In the genomic region with DNA sequence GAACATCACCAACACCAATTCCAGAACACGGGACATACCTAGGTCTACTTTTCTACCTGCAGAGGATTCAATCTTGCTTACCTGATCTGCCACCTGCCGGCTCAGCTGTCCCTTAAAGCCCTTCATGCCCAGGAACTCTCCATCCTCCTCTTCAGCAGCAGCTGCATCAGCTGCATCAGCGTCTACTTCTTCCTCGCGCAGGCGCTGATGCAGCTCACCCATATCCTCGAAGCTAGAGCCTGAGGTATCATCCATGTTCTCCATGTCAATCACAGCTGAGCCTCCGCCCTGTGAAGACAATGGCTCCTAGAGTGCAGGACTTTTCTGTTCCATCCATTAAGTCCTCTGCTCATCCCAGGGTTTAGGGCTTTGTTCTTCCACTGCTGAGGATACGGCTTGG, we compare ENCODE assay signal across 10 cellular contexts. TPM values are rescaled to one million over a fixed set of nuclear protein-coding genes. Genes with fewer than 3 reads are reported as not detected.
A peak's percentile ranks its signal among the peaks of the same experiment; 100 is the strongest.
DNase-seq lines count a peak whose midpoint lies in the region; ATAC-seq, FAIRE-seq and TF ChIP-seq lines count a peak whose summit lies in the region.
"Had no signal": no experiment of that assay in that cellular context is flagged by ENCODE, and none has a peak within 500 bp of the region (broad histone marks: within the 10 kb centered on the region; RNA-seq: fewer than 3 reads in every experiment).

No MANE protein-coding gene starts in this region.

- TF ChIP-seq CTCF in GM12865 (IDR thresholded peaks at IDR 0.05; ENCODE audit: insufficient read depth, low read depth, low read length, missing control alignments), result no peak
- no peak for TF ChIP-seq CTCF in Peyer's patch (IDR thresholded peaks at IDR 0.05)
- TF ChIP-seq CTCF in D721Med (IDR thresholded peaks at IDR 0.05; ENCODE audit: insufficient read depth, missing control alignments), result no peak

- H3K36me3 Mint-ChIP-seq in activated CD4-positive, alpha-beta memory T cell treated with anti-CD3 and anti-CD28 coated beads, Interleukin-2, amount 10 ng/mL, durations not matched to agents 7 days and 5 days (ENCODE audit: low read depth), result peaks cover 43% of the 10 kb centered on the region

- 63% methylated on average over 9 of the region's 9 CpGs for WGBS in right cardiac atrium

- no peaks in the 10 kb centered on the region for H3K27me3 Mint-ChIP-seq in activated CD4-positive, alpha-beta memory T cell treated with anti-CD3 and anti-CD28 coated beads, Interleukin-2, amount 10 ng/mL, durations not matched to agents 7 days and 5 days
- H3K27me3 Mint-ChIP-seq: activated naive CD8-positive, alpha-beta T cell treated with anti-CD3 and anti-CD28 coated beads, Interleukin-2, amount 10 ng/mL, durations not matched to agents 7 days and 5 days; stimulated activated naive CD8-positive, alpha-beta T cell treated with anti-CD3 and anti-CD28 coated beads, Interleukin-15, Interleukin-2, amounts not matched to agents 100 ng/mL and 50 ng/mL, for 24 hours had no signal

- POLR2A ChIA-PET in activated CD4-positive, alpha-beta memory T cell treated with anti-CD3 and anti-CD28 coated beads, Interleukin-2, amount 10 ng/mL, durations not matched to agents 7 days and 5 days (lab: Charles Lee), result interaction anchor here (1.5 to 2.9 kb wide), 5 partner anchors 9 to 503 kb away, joined by 4 to 31 read pairs (median 8); a partner anchor contains a TSS

- H3K9me3 Mint-ChIP-seq in activated CD4-positive, alpha-beta memory T cell treated with anti-CD3 and anti-CD28 coated beads, Interleukin-2, amount 10 ng/mL, durations not matched to agents 7 days and 5 days, result no peaks in the 10 kb centered on the region
- H3K9me3 Mint-ChIP-seq: activated naive CD8-positive, alpha-beta T cell treated with anti-CD3 and anti-CD28 coated beads, Interleukin-2, amount 10 ng/mL, durations not matched to agents 7 days and 5 days; stimulated activated naive CD8-positive, alpha-beta T cell treated with anti-CD3 and anti-CD28 coated beads, Interleukin-15, Interleukin-2, amounts not matched to agents 100 ng/mL and 50 ng/mL, for 24 hours had no signal

- TF ChIP-seq POLR2A in Peyer's patch (IDR thresholded peaks at IDR 0.05), result no peak

- DNase-seq in GM12865 (ENCODE audit: low read depth) (no peak), Peyer's patch (no peak), right cardiac atrium (no peak), NCI-H1694 (lab: John Stamatoyannopoulos, UW) (no peak), D721Med (ENCODE audit: insufficient read length, low spot score) (no peak)
- no peak for DNase-seq in activated CD8-positive, alpha-beta memory T cell treated with anti-CD3 and anti-CD28 coated beads for 24 hours
- DNase-seq in activated CD4-positive, alpha-beta memory T cell treated with anti-CD3 and anti-CD28 coated beads, Interleukin-2, amount 10 ng/mL, durations not matched to agents 7 days and 5 days, result no peak
- DNase-seq: activated naive CD8-positive, alpha-beta T cell treated with anti-CD3 and anti-CD28 coated beads, Interleukin-2, amount 10 ng/mL, durations not matched to agents 7 days and 5 days had no signal

- CTCF ChIA-PET in activated CD4-positive, alpha-beta memory T cell treated with anti-CD3 and anti-CD28 coated beads, Interleukin-2, amount 10 ng/mL, durations not matched to agents 7 days and 5 days (lab: Charles Lee), result interaction anchor here (0.6 to 7.2 kb wide), 2 partner anchors 9 to 41 kb away, joined by 3 to 43 read pairs; no protein-coding TSS in a partner anchor

- no peaks in the 10 kb centered on the region for H3K9me3 ChIP-seq in Peyer's patch
- H3K9me3 ChIP-seq in right cardiac atrium (ENCODE audit: control insufficient read depth, low read length), result no peaks in the 10 kb centered on the region
- no peaks in the 10 kb centered on the region for H3K9me3 ChIP-seq in skeletal muscle tissue (ENCODE audit: control insufficient read depth in 3 of 3, low read length in 3 of 3)

- H3K27ac Mint-ChIP-seq in activated CD4-positive, alpha-beta memory T cell treated with anti-CD3 and anti-CD28 coated beads, Interleukin-2, amount 10 ng/mL, durations not matched to agents 7 days and 5 days, result no peak overlapping the region

- FAIRE-seq in D721Med (lab: Jason Lieb, UNC), result no peak

- peak overlapping the region; percentile 93 for H3K4me3 ChIP-seq in GM12865 (ENCODE audit: low read depth, low read length)
- H3K4me3 ChIP-seq in Peyer's patch, result peak overlapping the region; percentile 62 to 87 (median 78)
- H3K4me3 ChIP-seq in right cardiac atrium (ENCODE audit: low read length), result peak overlapping the region; percentile 84
- peak overlapping the region; percentile 87 to 100 (median 97) for H3K4me3 ChIP-seq in skeletal muscle tissue (ENCODE audit: low read length in 3 of 3)

- intact Hi-C loops in right cardiac atrium (cut with DNase I), result no loop called here

- H3K27ac ChIP-seq in Peyer's patch (peak overlapping the region in 3 of 4 donors; percentile 72 to 88 (median 85)), right cardiac atrium (ENCODE audit: low read length) (no peak overlapping the region), skeletal muscle tissue (ENCODE audit: low read depth, low read length) (peak overlapping the region; percentile 86)

- peaks cover 0 to 58% (median 0%) of the 10 kb centered on the region in 3 donors for H3K36me3 ChIP-seq in Peyer's patch
- H3K36me3 ChIP-seq in skeletal muscle tissue (ENCODE audit: control insufficient read depth in 3 of 3, insufficient read depth in 3 of 3, low read length in 3 of 3), result peaks cover 54 to 62% (median 54%) of the 10 kb centered on the region in 3 donors

- peak overlapping the region; percentile 94 to 95 (median 95) for H3K9ac ChIP-seq in skeletal muscle tissue (ENCODE audit: low read depth in 1 of 3, low read length in 3 of 3)

- H3K4me3 Mint-ChIP-seq in activated CD4-positive, alpha-beta memory T cell treated with anti-CD3 and anti-CD28 coated beads, Interleukin-2, amount 10 ng/mL, durations not matched to agents 7 days and 5 days, result no peak overlapping the region
- H3K4me3 Mint-ChIP-seq: activated naive CD8-positive, alpha-beta T cell treated with anti-CD3 and anti-CD28 coated beads, Interleukin-2, amount 10 ng/mL, durations not matched to agents 7 days and 5 days; stimulated activated naive CD8-positive, alpha-beta T cell treated with anti-CD3 and anti-CD28 coated beads, Interleukin-15, Interleukin-2, amounts not matched to agents 100 ng/mL and 50 ng/mL, for 24 hours had no signal

- H3K27me3 ChIP-seq in Peyer's patch (no peaks in the 10 kb centered on the region), right cardiac atrium (ENCODE audit: control insufficient read depth, insufficient read depth) (no peaks in the 10 kb centered on the region), skeletal muscle tissue (ENCODE audit: control insufficient read depth in 3 of 3, insufficient read depth in 3 of 3, low read length in 3 of 3) (no peaks in the 10 kb centered on the region)

- H3K4me1 Mint-ChIP-seq in activated CD4-positive, alpha-beta memory T cell treated with anti-CD3 and anti-CD28 coated beads, Interleukin-2, amount 10 ng/mL, durations not matched to agents 7 days and 5 days, result peaks cover 29% of the 10 kb centered on the region

- H3K4me1 ChIP-seq in Peyer's patch (peaks cover 4 to 41% (median 14%) of the 10 kb centered on the region in 4 donors), right cardiac atrium (ENCODE audit: control insufficient read depth, insufficient read depth, low read length) (peaks cover 17% of the 10 kb centered on the region), skeletal muscle tissue (ENCODE audit: control insufficient read depth in 3 of 3, insufficient read depth in 3 of 3, low read length in 3 of 3) (peaks cover 37 to 43% (median 37%) of the 10 kb centered on the region in 3 donors)

- no peak for ATAC-seq in right cardiac atrium

RNA-seq across cellular contexts. Expression of a gene that starts 0.9 kb away (rescaled TPM):
- total RNA-seq in Peyer's patch, result 100 to 1,000 TPM in 2 of 4 donors, 10 to 100 TPM in 2; 78.3 to 165 (median 108) TPM
- total RNA-seq in right cardiac atrium, result 10 to 100 TPM; 70.3 to 84.1 (median 71.9) TPM
- polyA plus RNA-seq in right cardiac atrium, result 95.0 TPM
- total RNA-seq in skeletal muscle tissue, result 54.3 TPM
- 10 to 100 TPM; 71.5 to 77.4 TPM for total RNA-seq in activated CD4-positive, alpha-beta memory T cell treated with anti-CD3 and anti-CD28 coated beads, Interleukin-2, amount 10 ng/mL, durations not matched to agents 7 days and 5 days

RNA-seq across cellular contexts. Expression of a gene that starts 1.1 kb away (rescaled TPM):
- 10 to 100 TPM in 3 of 4 donors, 1 to 10 TPM in 1; 8.6 to 29.7 (median 16.5) TPM for total RNA-seq in Peyer's patch
- 10 to 100 TPM; 14.1 to 24.8 (median 15.6) TPM for total RNA-seq in right cardiac atrium
- polyA plus RNA-seq in right cardiac atrium, result 13.9 TPM
- 21.9 TPM for total RNA-seq in skeletal muscle tissue
- 10 to 100 TPM; 24.1 to 24.3 TPM for total RNA-seq in activated CD4-positive, alpha-beta memory T cell treated with anti-CD3 and anti-CD28 coated beads, Interleukin-2, amount 10 ng/mL, durations not matched to agents 7 days and 5 days

RNA-seq across cellular contexts. Expression of a gene that starts 5.7 kb away (rescaled TPM):
- total RNA-seq in Peyer's patch (1 to 10 TPM in 1 of 4 donors, not detected in 3; 3.3 TPM), right cardiac atrium (1 to 10 TPM in 3 of 4 donors, under 1 TPM in 1; 0.82 to 2.5 (median 1.7) TPM), skeletal muscle tissue (0.52 TPM)
- polyA plus RNA-seq in right cardiac atrium, result 1.1 TPM
- total RNA-seq in activated CD4-positive, alpha-beta memory T cell treated with anti-CD3 and anti-CD28 coated beads, Interleukin-2, amount 10 ng/mL, durations not matched to agents 7 days and 5 days, result under 1 TPM; 0.23 to 0.25 TPM

RNA-seq across cellular contexts. Expression of a gene that starts 38.4 kb away (rescaled TPM):
- total RNA-seq in Peyer's patch, result 10 to 100 TPM; 21.4 to 58.6 (median 45.7) TPM
- 10 to 100 TPM; 17.2 to 23.9 (median 20.1) TPM for total RNA-seq in right cardiac atrium
- 15.5 TPM for polyA plus RNA-seq in right cardiac atrium
- total RNA-seq in skeletal muscle tissue, result 7.8 TPM
- 10 to 100 TPM; 34.7 to 36.6 TPM for total RNA-seq in activated CD4-positive, alpha-beta memory T cell treated with anti-CD3 and anti-CD28 coated beads, Interleukin-2, amount 10 ng/mL, durations not matched to agents 7 days and 5 days
